1 cellular context compared by ENCODE assay signal in genomic region chr11:34653851-34654490, GRCh38.
A peak's percentile ranks its signal among the peaks of the same experiment; 100 is the strongest.
TF ChIP-seq lines count a peak whose summit lies in the region.

No MANE protein-coding gene starts in this region.

TF ChIP-seq in HepG2, 621 proteins besides CTCF, POLR2A, EP300 and RAD21 (continued from another document and continues in another):
- TF ChIP-seq LRRFIP1 (CRISPR knock-in tag; conservative IDR thresholded peaks at IDR 0.05) (no peak), DR1 (CRISPR knock-in tag; IDR thresholded peaks at IDR 0.05) (no peak), TOE1 (CRISPR knock-in tag; IDR thresholded peaks at IDR 0.05) (no peak), ZNF329 (CRISPR knock-in tag; IDR thresholded peaks at IDR 0.05; ENCODE audit: low read depth) (no peak), ZFP91 (CRISPR knock-in tag; IDR thresholded peaks at IDR 0.05; ENCODE audit: borderline replicate concordance) (no peak), HNF4G (IDR thresholded peaks at IDR 0.05; ENCODE audit: borderline replicate concordance, low read depth, low read length) (no peak; the same call in 1 of the 2 replicates), HNF4G (CRISPR knock-in tag; IDR thresholded peaks at IDR 0.05; ENCODE audit: borderline replicate concordance, low read depth) (no peak), ZUFSP (CRISPR knock-in tag; IDR thresholded peaks at IDR 0.05; ENCODE audit: borderline replicate concordance) (no peak), KLF15 (CRISPR knock-in tag; IDR thresholded peaks at IDR 0.05; ENCODE audit: borderline replicate concordance) (no peak; the same call in 1 of the 2 replicates), WIZ (CRISPR knock-in tag; IDR thresholded peaks at IDR 0.05) (no peak), KDM5B (CRISPR knock-in tag; IDR thresholded peaks at IDR 0.05; ENCODE audit: borderline replicate concordance) (no peak), FOSL2 (CRISPR knock-in tag; IDR thresholded peaks at IDR 0.05) (peak; percentile 93), SNRNP70 (IDR thresholded peaks at IDR 0.05; ENCODE audit: low read depth, low read length) (no peak), NR0B2 (CRISPR knock-in tag; IDR thresholded peaks at IDR 0.05) (no peak), KAT2B (IDR thresholded peaks at IDR 0.05; ENCODE audit: borderline replicate concordance, low read depth, low read length) (no peak), JUND (CRISPR knock-in tag; IDR thresholded peaks at IDR 0.05) (no peak), SRSF1 (optimal IDR thresholded peaks at IDR 0.05; ENCODE audit: low read depth, low read length) (no peak), ZFP36L1 (CRISPR knock-in tag; IDR thresholded peaks at IDR 0.05) (no peak), ZHX2 (IDR thresholded peaks at IDR 0.05; ENCODE audit: low read depth) (no peak), ZHX2 (CRISPR knock-in tag; IDR thresholded peaks at IDR 0.05; ENCODE audit: borderline replicate concordance) (no peak), REPIN1 (CRISPR knock-in tag; IDR thresholded peaks at IDR 0.05; ENCODE audit: borderline replicate concordance, low read depth) (no peak), ZNF430 (CRISPR knock-in tag; IDR thresholded peaks at IDR 0.05) (no peak), ZXDC (CRISPR knock-in tag; IDR thresholded peaks at IDR 0.05) (no peak), ZNF441 (CRISPR knock-in tag; IDR thresholded peaks at IDR 0.05; ENCODE audit: borderline replicate concordance) (0 out of 2 replicates have a peak, but pooled peaks have one; percentile 5), ZNF34 (CRISPR knock-in tag; IDR thresholded peaks at IDR 0.05; ENCODE audit: borderline replicate concordance) (no peak), MNT (IDR thresholded peaks at IDR 0.05) (no peak), HDAC2 (CRISPR knock-in tag; IDR thresholded peaks at IDR 0.05) (peak; percentile 80), ZNF749 (CRISPR knock-in tag; IDR thresholded peaks at IDR 0.05; ENCODE audit: borderline replicate concordance) (no peak), PBX2 (CRISPR knock-in tag; IDR thresholded peaks at IDR 0.05) (no peak), ZNF264 (CRISPR knock-in tag; IDR thresholded peaks at IDR 0.05) (no peak), ZBTB44 (CRISPR knock-in tag; IDR thresholded peaks at IDR 0.05) (no peak), ZNF530 (CRISPR knock-in tag; IDR thresholded peaks at IDR 0.05; ENCODE audit: low read depth) (no peak), ASH2L (IDR thresholded peaks at IDR 0.05; ENCODE audit: insufficient read length, low read depth, low read length) (no peak), JARID2 (CRISPR knock-in tag; IDR thresholded peaks at IDR 0.05; ENCODE audit: insufficient replicate concordance) (no peak), U2AF1 (optimal IDR thresholded peaks at IDR 0.05; ENCODE audit: low read depth, low read length) (no peak), ZBTB49 (CRISPR knock-in tag; IDR thresholded peaks at IDR 0.05; ENCODE audit: borderline replicate concordance) (no peak), ZMAT3 (CRISPR knock-in tag; conservative IDR thresholded peaks at IDR 0.05) (no peak; the same call in 1 of the 2 replicates)
